Comparison of ENCODE assay signal across 20 cellular contexts in genomic region chr16:54055191-54055590, GRCh38.
"Had no signal": no experiment of that assay in that cellular context is flagged by ENCODE, and none has a peak within 500 bp of the region (broad histone marks: within the 10 kb centered on the region; RNA-seq: fewer than 3 reads in every experiment).

No MANE protein-coding gene starts in this region.

- H3K9me3 ChIP-seq: adrenal gland, Peyer's patch, SJSA1, SK-N-SH had no signal

- ATAC-seq: activated CD4-positive, alpha-beta T cell treated with anti-CD3 and anti-CD28 coated beads for 36 hours; activated CD4-positive, CD25-positive, alpha-beta regulatory T cell treated with anti-CD3 and anti-CD28 coated beads, Interleukin-2, amount 50 U/mL, for 24 hours; activated CD8-positive, alpha-beta T cell treated with anti-CD3 and anti-CD28 coated beads, Interleukin-2, amount 10 ng/mL, durations not matched to agents 7 days and 5 days; activated naive CD4-positive, alpha-beta T cell treated with anti-CD3 and anti-CD28 coated beads, Interleukin-2, amount 50 U/mL, for 72 hours; WTC11 had no signal

- H3K36me3 ChIP-seq: adrenal gland, Peyer's patch, SJSA1 had no signal

- H3K9ac ChIP-seq: SK-N-SH had no signal

- H3K4me3 ChIP-seq: adrenal gland, Peyer's patch, SJSA1 had no signal

- H3K27me3 ChIP-seq: adrenal gland, Peyer's patch, SJSA1 had no signal

- DNase-seq: activated CD4-positive, alpha-beta T cell treated with anti-CD3 and anti-CD28 coated beads for 36 hours; activated CD4-positive, alpha-beta T cell treated with anti-CD3 and anti-CD28 coated beads, Interleukin-2, amount 10 ng/mL, durations not matched to agents 7 days and 5 days; activated CD4-positive, alpha-beta T cell treated with anti-CD3 and anti-CD28 coated beads, Interleukin-2, amount 50 U/mL, for 48 hours; activated CD8-positive, alpha-beta T cell treated with anti-CD3 and anti-CD28 coated beads, Interleukin-2, amount 10 ng/mL, durations not matched to agents 7 days and 5 days; activated gamma-delta T cell; activated naive CD4-positive, alpha-beta T cell treated with anti-CD3 and anti-CD28 coated beads for 36 hours; activated T-cell treated with anti-CD3 and anti-CD28 coated beads, Interleukin-2, amount 50 U/mL, for 24 hours; anterior cingulate cortex; central memory CD4-positive, alpha-beta T cell; NCI-H187 treated with DMSO at 0.1 percent for 48 hours; NCI-H524 treated with DMSO at 0.1 percent for 48 hours; Peyer's patch; RPMI8226; SHP77 treated with DMSO at 0.1 percent for 48 hours; SK-N-SH had no signal

- H3K4me1 ChIP-seq: Peyer's patch had no signal

- H3K27ac ChIP-seq: adrenal gland, Peyer's patch, SJSA1 had no signal

- H3K4me2 ChIP-seq: SK-N-SH had no signal
